ENCODE assay signal across 2 cellular contexts in genomic region chr10:101995451-101996063, GRCh38.
TF ChIP-seq lines count a peak whose summit lies in the region.

No MANE protein-coding gene starts in this region.

TF ChIP-seq in A549, 52 proteins besides CTCF, POLR2A, EP300 and RAD21 (continued from another document):
- TF ChIP-seq PBX3 (IDR thresholded peaks at IDR 0.05): no peak
- no peak for TF ChIP-seq EHMT2 (IDR thresholded peaks at IDR 0.05; ENCODE audit: low read depth)
- no peak for TF ChIP-seq KDM1A (IDR thresholded peaks at IDR 0.05; ENCODE audit: low read depth)
- TF ChIP-seq HES2 (IDR thresholded peaks at IDR 0.05): no peak
- TF ChIP-seq HOXB13 (CRISPR knock-in tag; IDR thresholded peaks at IDR 0.05; ENCODE audit: low read depth): no peak
- TF ChIP-seq ELK1 (IDR thresholded peaks at IDR 0.05; ENCODE audit: low read depth, low read length): no peak
- TF ChIP-seq SMC3 (IDR thresholded peaks at IDR 0.05): no peak
- TF ChIP-seq MAZ (IDR thresholded peaks at IDR 0.05; ENCODE audit: borderline replicate concordance, low read depth, low read length): no peak
- TF ChIP-seq RCOR1 (IDR thresholded peaks at IDR 0.05; ENCODE audit: low read depth, low read length): no peak
- TF ChIP-seq KDM5A (IDR thresholded peaks at IDR 0.05): no peak
- TF ChIP-seq HDAC2 (IDR thresholded peaks at IDR 0.05): no peak
- no peak for TF ChIP-seq REST (IDR thresholded peaks at IDR 0.05)
- TF ChIP-seq NR3C1 (IDR thresholded peaks at IDR 0.05): no peak
- TF ChIP-seq FOSL2 (IDR thresholded peaks at IDR 0.05): no peak
- TF ChIP-seq FOSL2 (CRISPR knock-in tag; IDR thresholded peaks at IDR 0.05): no peak
- TF ChIP-seq RARB (CRISPR knock-in tag; IDR thresholded peaks at IDR 0.05): no peak

TF ChIP-seq in GM12878, 131 proteins besides CTCF, POLR2A, EP300 and RAD21 (continued from another document):
- TF ChIP-seq NKRF (conservative IDR thresholded peaks at IDR 0.05): no peak
- TF ChIP-seq ATF2 (IDR thresholded peaks at IDR 0.05; ENCODE audit: low read length): no peak
- TF ChIP-seq ZNF592 (IDR thresholded peaks at IDR 0.05): no peak
- no peak for TF ChIP-seq USF1 (IDR thresholded peaks at IDR 0.05; ENCODE audit: borderline replicate concordance, extremely low read length, insufficient read depth, low read depth, low read length)
- no peak for TF ChIP-seq ZNF217 (IDR thresholded peaks at IDR 0.05)
- no peak for TF ChIP-seq SMARCA5 (IDR thresholded peaks at IDR 0.05)
- no peak for TF ChIP-seq SREBF2 (IDR thresholded peaks at IDR 0.05; ENCODE audit: low read length)
